In genomic region chr6:150633466-150633795, GRCh38 we compare ENCODE assay signal across 12 cellular contexts. TPM values are rescaled to one million over a fixed set of nuclear protein-coding genes. Genes with fewer than 3 reads are reported as not detected.
DNase-seq lines count a peak whose midpoint lies in the region; ATAC-seq and TF ChIP-seq lines count a peak whose summit lies in the region.
"Had no signal": no experiment of that assay in that cellular context is flagged by ENCODE, and none has a peak within 500 bp of the region (broad histone marks: within the 10 kb centered on the region; RNA-seq: fewer than 3 reads in every experiment).

No MANE protein-coding gene starts in this region.

- peak overlapping the region; percentile 71 for H3K4me3 Mint-ChIP-seq in activated CD4-positive, alpha-beta memory T cell treated with anti-CD3 and anti-CD28 coated beads for 36 hours
- H3K4me3 Mint-ChIP-seq in stimulated activated naive B cell treated with anti-CD40 and anti-IgM and Interleukin-4, amounts not matched to agents 10 μg/mL and 1 μg/mL and 100 μg/mL, for 72 hours: peak overlapping the region; percentile 85 to 98

- POLR2A ChIA-PET in activated CD4-positive, alpha-beta memory T cell treated with anti-CD3 and anti-CD28 coated beads for 36 hours (lab: Charles Lee): interaction anchor here (1.4 to 1.5 kb wide), 2 partner anchors 33 to 181 kb away, joined by 6 to 8 read pairs; no protein-coding TSS in a partner anchor

- no peaks in the 10 kb centered on the region for H3K4me1 ChIP-seq in foreskin keratinocyte

- H3K27me3 Mint-ChIP-seq in activated CD4-positive, alpha-beta memory T cell treated with anti-CD3 and anti-CD28 coated beads for 36 hours: peaks cover 12% of the 10 kb centered on the region
- no peaks in the 10 kb centered on the region for H3K27me3 Mint-ChIP-seq in stimulated activated naive B cell treated with anti-CD40 and anti-IgM and Interleukin-4, amounts not matched to agents 10 μg/mL and 1 μg/mL and 100 μg/mL, for 72 hours

- peak; percentile 21 to 41 for ATAC-seq in activated CD4-positive, CD25-positive, alpha-beta regulatory T cell treated with anti-CD3 and anti-CD28 coated beads, Interleukin-2, amount 50 U/mL, for 24 hours
- ATAC-seq in HG02642 (IDR thresholded peaks at IDR 0.05; ENCODE audit: poor library complexity, unreplicated experiment) (peak; percentile 31), foreskin keratinocyte (no peak)
- ATAC-seq in stimulated activated naive B cell treated with anti-CD40 and anti-IgM and Interleukin-4, amounts not matched to agents 10 μg/mL and 1 μg/mL and 100 μg/mL, for 72 hours (replicated peaks): peak; percentile 24 to 30

- H3K27ac ChIP-seq in foreskin keratinocyte: no peak overlapping the region
- H3K27ac ChIP-seq: neutrophil had no signal

- no peak for TF ChIP-seq CTCF in foreskin keratinocyte (conservative IDR thresholded peaks at IDR 0.05)

- no peaks in the 10 kb centered on the region for H3K9me3 Mint-ChIP-seq in activated CD4-positive, alpha-beta memory T cell treated with anti-CD3 and anti-CD28 coated beads for 36 hours
- H3K9me3 Mint-ChIP-seq in stimulated activated naive B cell treated with anti-CD40 and anti-IgM and Interleukin-4, amounts not matched to agents 10 μg/mL and 1 μg/mL and 100 μg/mL, for 72 hours: no peaks in the 10 kb centered on the region

- peak overlapping the region; percentile 68 for H3K27ac Mint-ChIP-seq in activated CD4-positive, alpha-beta memory T cell treated with anti-CD3 and anti-CD28 coated beads for 36 hours
- peak overlapping the region; percentile 99 for H3K27ac Mint-ChIP-seq in stimulated activated naive B cell treated with anti-CD40 and anti-IgM and Interleukin-4, amounts not matched to agents 10 μg/mL and 1 μg/mL and 100 μg/mL, for 72 hours

- H3K27me3 ChIP-seq in foreskin keratinocyte: peaks cover 5% of the 10 kb centered on the region

- intact Hi-C loops in activated CD4-positive, alpha-beta memory T cell treated with anti-CD3 and anti-CD28 coated beads for 36 hours (cut with micrococcal nuclease): loop anchor here (1.0 to 5.0 kb wide), 4 partner anchors 9 to 216 kb away; no protein-coding TSS in a partner anchor

- H3K4me1 Mint-ChIP-seq in activated CD4-positive, alpha-beta memory T cell treated with anti-CD3 and anti-CD28 coated beads for 36 hours (ENCODE audit: low read depth): peaks cover 45% of the 10 kb centered on the region
- peaks cover 61 to 79% of the 10 kb centered on the region in 2 donors for H3K4me1 Mint-ChIP-seq in stimulated activated naive B cell treated with anti-CD40 and anti-IgM and Interleukin-4, amounts not matched to agents 10 μg/mL and 1 μg/mL and 100 μg/mL, for 72 hours

- DNase-seq in activated CD4-positive, CD25-positive, alpha-beta regulatory T cell treated with anti-CD3 and anti-CD28 coated beads, Interleukin-2, amount 50 U/mL, for 72 hours: no peak
- DNase-seq in activated CD4-positive, alpha-beta memory T cell treated with anti-CD3 and anti-CD28 coated beads for 36 hours: no peak
- DNase-seq in stimulated activated naive B cell treated with anti-CD40 and anti-IgM and Interleukin-4, amounts not matched to agents 10 μg/mL and 1 μg/mL and 100 μg/mL, for 72 hours: peak; percentile 33
- DNase-seq in DMS79 treated with DMSO at 0.1 percent for 48 hours (lab: John Stamatoyannopoulos, UW) (no peak), globus pallidus (ENCODE audit: low spot score) (no peak), foreskin keratinocyte (no peak)
- DNase-seq: activated CD8-positive, alpha-beta memory T cell treated with anti-CD3 and anti-CD28 coated beads for 24 hours; cerebellar nuclear complex; NCI-H1105 had no signal

- CTCF ChIA-PET in activated CD4-positive, alpha-beta memory T cell treated with anti-CD3 and anti-CD28 coated beads for 36 hours (lab: Charles Lee): interaction anchor here (1.2 to 1.5 kb wide), 3 partner anchors 17 to 215 kb away, joined by 4 to 5 read pairs (median 4); no protein-coding TSS in a partner anchor

- H3K36me3 Mint-ChIP-seq in activated CD4-positive, alpha-beta memory T cell treated with anti-CD3 and anti-CD28 coated beads for 36 hours: no peaks in the 10 kb centered on the region
- H3K36me3 Mint-ChIP-seq in stimulated activated naive B cell treated with anti-CD40 and anti-IgM and Interleukin-4, amounts not matched to agents 10 μg/mL and 1 μg/mL and 100 μg/mL, for 72 hours: peaks cover 23 to 28% of the 10 kb centered on the region in 2 donors

RNA-seq across cellular contexts. Expression of gene PLEKHG1, which starts 33.7 kb away (rescaled TPM):
- 1 to 10 TPM; 5.0 to 6.7 TPM for total RNA-seq in activated CD4-positive, alpha-beta memory T cell treated with anti-CD3 and anti-CD28 coated beads for 36 hours
- total RNA-seq in foreskin keratinocyte: 2.5 and 4.1 TPM in 2 replicates
- polyA plus RNA-seq in foreskin keratinocyte: 0.60 and 0.64 TPM in 2 replicates
